Comparison of ENCODE assay signal across 16 cellular contexts in the genomic region with DNA sequence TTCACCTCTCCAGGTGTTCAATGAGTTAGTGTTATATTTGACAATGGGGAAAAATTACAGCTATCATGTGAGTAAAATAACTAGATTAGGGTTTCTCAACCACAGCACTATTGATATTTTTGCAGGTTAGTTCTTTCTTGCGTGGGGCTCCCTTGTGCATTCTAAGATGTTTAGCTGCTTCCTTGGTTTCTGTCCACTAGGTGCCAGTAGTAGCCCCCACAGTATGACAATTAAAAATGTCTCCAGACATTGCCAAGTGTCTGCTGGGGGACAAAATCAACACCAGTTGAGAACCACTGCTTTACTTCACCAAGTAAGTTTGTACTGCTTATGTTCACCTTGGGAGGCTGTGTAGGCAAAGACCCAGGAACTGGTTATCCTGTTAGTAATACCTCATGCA.
DNase-seq lines count a peak whose midpoint lies in the region; ATAC-seq and TF ChIP-seq lines count a peak whose summit lies in the region.
"Had no signal": no experiment of that assay in that cellular context is flagged by ENCODE, and none has a peak within 500 bp of the region (broad histone marks: within the 10 kb centered on the region; RNA-seq: fewer than 3 reads in every experiment).

No MANE protein-coding gene starts in this region.

- no peak overlapping the region for H3K9ac ChIP-seq in Karpas-422 (ENCODE audit: low read length)

- H3K4me3 ChIP-seq in Karpas-422 (ENCODE audit: low read length), result no peak overlapping the region
- H3K4me3 ChIP-seq: breast epithelium, mucosa of descending colon, SJCRH30, thyroid gland had no signal

- intact Hi-C loops in CD14-positive monocyte (cut with micrococcal nuclease), result no loop called here

- H3K79me2 ChIP-seq in Karpas-422 (ENCODE audit: low read length), result no peaks in the 10 kb centered on the region

- H3K27me3 Mint-ChIP-seq in neural crest cell (ENCODE audit: low read depth), result no peaks in the 10 kb centered on the region
- H3K27me3 Mint-ChIP-seq in CD14-positive monocyte (ENCODE audit: low read depth in 3 of 3), result peaks cover 0 to 1% (median 0%) of the 10 kb centered on the region in 3 donors

- no peak overlapping the region for H3K27ac ChIP-seq in Karpas-422 (ENCODE audit: low read length)
- H3K27ac ChIP-seq: breast epithelium, SJCRH30, thyroid gland had no signal

- H3K27ac Mint-ChIP-seq in neural crest cell (ENCODE audit: unreplicated experiment) (no peak overlapping the region), CD14-positive monocyte (no peak overlapping the region)

- H3K4me1 Mint-ChIP-seq in neural crest cell (no peaks in the 10 kb centered on the region), CD14-positive monocyte (no peaks in the 10 kb centered on the region)

- no peaks in the 10 kb centered on the region for H3K36me3 Mint-ChIP-seq in neural crest cell (ENCODE audit: low read depth)
- H3K36me3 Mint-ChIP-seq in CD14-positive monocyte, result no peaks in the 10 kb centered on the region

- H3K4me2 ChIP-seq in Karpas-422 (ENCODE audit: low read depth, low read length, poor library complexity, severe bottlenecking), result no peak overlapping the region

- no peaks in the 10 kb centered on the region for H4K20me1 ChIP-seq in Karpas-422 (ENCODE audit: insufficient read depth, low read depth, low read length)

- no peaks in the 10 kb centered on the region for H3K9me2 ChIP-seq in Karpas-422 (replicated peaks; ENCODE audit: insufficient read depth, low read length)

- no peaks in the 10 kb centered on the region for H3K4me1 ChIP-seq in Karpas-422 (ENCODE audit: low read length)
- H3K4me1 ChIP-seq: breast epithelium, thyroid gland had no signal

- H2AFZ ChIP-seq in Karpas-422 (ENCODE audit: low read length), result no peak overlapping the region

- H3K4me3 Mint-ChIP-seq in neural crest cell (no peak overlapping the region), CD14-positive monocyte (no peak overlapping the region)

- H3K36me3 ChIP-seq in Karpas-422 (ENCODE audit: insufficient read depth, low read length), result no peaks in the 10 kb centered on the region
- H3K36me3 ChIP-seq: breast epithelium, SJCRH30, thyroid gland had no signal

- DNase-seq in NCI-H1105 treated with DMSO at 0.1 percent for 48 hours (lab: John Stamatoyannopoulos, UW) (peak; percentile 1), NCI-H1105 (lab: John Stamatoyannopoulos, UW) (no peak), Karpas-422 (peak; percentile 64), astrocyte of the hippocampus (ENCODE audit: low read depth, low spot score) (peak; percentile 53), neural crest cell (ENCODE audit: low read depth, low spot score) (no peak), CD14-positive monocyte (ENCODE audit: low spot score) (no peak), G401 (ENCODE audit: low spot score) (no peak)
- DNase-seq: activated T-cell treated with anti-CD3 and anti-CD28 coated beads, Interleukin-2, amount 50 U/mL, for 48 hours; DMS79; NCI-H2081 treated with DMSO at 0.1 percent for 48 hours had no signal

- peak; percentile 55 for TF ChIP-seq CTCF in neural crest cell (conservative IDR thresholded peaks at IDR 0.05)
- no peak for TF ChIP-seq CTCF in CD14-positive monocyte (IDR thresholded peaks at IDR 0.05)

- ATAC-seq in HG02623 (IDR thresholded peaks at IDR 0.05; ENCODE audit: unreplicated experiment), result no peak
- ATAC-seq: activated CD4-positive, CD25-positive, alpha-beta regulatory T cell treated with anti-CD3 and anti-CD28 coated beads, Interleukin-2, amount 50 U/mL, for 24 hours; mucosa of descending colon had no signal

- no peaks in the 10 kb centered on the region for H3K9me3 ChIP-seq in Karpas-422 (ENCODE audit: low read length)
- H3K9me3 ChIP-seq: breast epithelium, mucosa of descending colon, SJCRH30, thyroid gland had no signal

- H3K27me3 ChIP-seq in Karpas-422 (ENCODE audit: low read length), result no peaks in the 10 kb centered on the region
- H3K27me3 ChIP-seq: breast epithelium, SJCRH30, thyroid gland had no signal

- in situ Hi-C loops in G401 (cut with HindIII; ENCODE audit: low sequenced_read_pairs), result no loop called here

- H3K9me3 Mint-ChIP-seq in neural crest cell (no peaks in the 10 kb centered on the region), CD14-positive monocyte (peaks cover 0 to 2% (median 0%) of the 10 kb centered on the region in 7 donors)

Comparison
In these comparisons a context has a peak if more than half of its experiments do, and no peak if none do; other contexts are left out.
1. DNase-seq: peak in NCI-H1105 treated with DMSO at 0.1 percent for 48 hours (single experiment), Karpas-422 (single experiment) and astrocyte of the hippocampus (single experiment); none in NCI-H1105 (single experiment), neural crest cell (single experiment), CD14-positive monocyte (single experiment) and G401 (single experiment).